In genomic region chr1:42321731-42322130, GRCh38 we compare ENCODE assay signal across 26 cellular contexts. TPM values are rescaled to one million over a fixed set of nuclear protein-coding genes. Genes with fewer than 3 reads are reported as not detected.
DNase-seq lines count a peak whose midpoint lies in the region; ATAC-seq and TF ChIP-seq lines count a peak whose summit lies in the region.
"Had no signal": no experiment of that assay in that cellular context is flagged by ENCODE, and none has a peak within 500 bp of the region (broad histone marks: within the 10 kb centered on the region; RNA-seq: fewer than 3 reads in every experiment).

No MANE protein-coding gene starts in this region.

- no peaks in the 10 kb centered on the region for H3K27me3 ChIP-seq in left ventricle myocardium inferior (ENCODE audit: low read depth)
- no peaks in the 10 kb centered on the region for H3K27me3 ChIP-seq in skeletal muscle tissue (ENCODE audit: control insufficient read depth in 3 of 3, insufficient read depth in 3 of 3, low read length in 3 of 3)
- H3K27me3 ChIP-seq: esophagus muscularis mucosa, foreskin keratinocyte, hepatocyte had no signal

- no peak for DNase-seq in activated CD4-positive, alpha-beta memory T cell treated with anti-CD3 and anti-CD28 coated beads for 36 hours
- no peak for DNase-seq in activated CD4-positive, alpha-beta memory T cell treated with anti-CD3 and anti-CD28 coated beads, Interleukin-2, amount 10 ng/mL, durations not matched to agents 7 days and 5 days
- DNase-seq in left ventricle myocardium inferior (no peak), left cardiac atrium (no peak), immature natural killer cell (no peak)
- DNase-seq: activated CD4-positive, alpha-beta T cell treated with anti-CD3 and anti-CD28 coated beads for 48 hours; activated CD8-positive, alpha-beta memory T cell treated with anti-CD3 and anti-CD28 coated beads, Interleukin-2, amount 50 U/mL, for 4 hours; activated gamma-delta T cell treated with Interleukin-2 at 50 U/mL for 16 hours; foreskin keratinocyte; mesenchymal stem cell; NCI-H1092; NCI-H187; NCI-H524; nucleus accumbens; small intestine had no signal

- TF ChIP-seq CTCF in left ventricle myocardium inferior (IDR thresholded peaks at IDR 0.05; ENCODE audit: borderline replicate concordance): no peak

- H3K27ac Mint-ChIP-seq in activated CD4-positive, alpha-beta memory T cell treated with anti-CD3 and anti-CD28 coated beads for 36 hours: peak overlapping the region; percentile 64
- no peak overlapping the region for H3K27ac Mint-ChIP-seq in activated CD4-positive, alpha-beta memory T cell treated with anti-CD3 and anti-CD28 coated beads, Interleukin-2, amount 10 ng/mL, durations not matched to agents 7 days and 5 days
- peak overlapping the region in 5 of 6 donors; percentile 5 to 92 (median 85) for H3K27ac Mint-ChIP-seq in immature natural killer cell
- H3K27ac Mint-ChIP-seq: dendritic cell treated with granulocyte-macrophage colony-stimulating factor and Interleukin-4, amounts not matched to agents 40 ng/mL and 50 ng/mL, for 4 days; GM23338; T-helper 2 cell treated with Interferon-gamma antibody and Interleukin-4, amounts not matched to agents 5 μg/mL and 100 μg/mL, for 36 hours; type B pancreatic cell had no signal

- H3K4me3 ChIP-seq in left ventricle myocardium inferior (no peak overlapping the region), skeletal muscle tissue (ENCODE audit: low read length in 3 of 3) (no peak overlapping the region)
- H3K4me3 ChIP-seq: esophagus muscularis mucosa, GM23338, hepatocyte, SK-N-MC had no signal

- intact Hi-C loops in activated CD4-positive, alpha-beta memory T cell treated with anti-CD3 and anti-CD28 coated beads for 36 hours (cut with micrococcal nuclease): loop anchor here (5.0 kb wide), 1 partner anchor 39 kb away; no protein-coding TSS in a partner anchor
- intact Hi-C loops in left ventricle myocardium inferior (cut with micrococcal nuclease): no loop called here
- intact Hi-C loops in left cardiac atrium (cut with DNase I): no loop called here

- no peaks in the 10 kb centered on the region for H3K9me3 ChIP-seq in left ventricle myocardium inferior (replicated peaks)
- H3K9me3 ChIP-seq in skeletal muscle tissue (ENCODE audit: control insufficient read depth in 3 of 3, low read length in 3 of 3): no peaks in the 10 kb centered on the region
- H3K9me3 ChIP-seq: esophagus muscularis mucosa had no signal

- H3K36me3 ChIP-seq in left ventricle myocardium inferior (no peaks in the 10 kb centered on the region), skeletal muscle tissue (ENCODE audit: control insufficient read depth in 3 of 3, insufficient read depth in 3 of 3, low read length in 3 of 3) (no peaks in the 10 kb centered on the region)
- H3K36me3 ChIP-seq: esophagus muscularis mucosa had no signal

- no peak overlapping the region for H3K9ac ChIP-seq in skeletal muscle tissue (ENCODE audit: low read depth in 1 of 3, low read length in 3 of 3)

- H3K27ac ChIP-seq in left ventricle myocardium inferior (replicated peaks): peak overlapping the region; percentile 80
- H3K27ac ChIP-seq in skeletal muscle tissue (ENCODE audit: low read depth, low read length): peak overlapping the region; percentile 80
- H3K27ac ChIP-seq: foreskin keratinocyte, SK-N-MC had no signal

- peaks cover 4% of the 10 kb centered on the region for H3K36me3 Mint-ChIP-seq in activated CD4-positive, alpha-beta memory T cell treated with anti-CD3 and anti-CD28 coated beads for 36 hours
- H3K36me3 Mint-ChIP-seq in activated CD4-positive, alpha-beta memory T cell treated with anti-CD3 and anti-CD28 coated beads, Interleukin-2, amount 10 ng/mL, durations not matched to agents 7 days and 5 days (ENCODE audit: low read depth): peaks cover 14% of the 10 kb centered on the region
- peaks cover 0 to 3% (median 0%) of the 10 kb centered on the region in 3 donors for H3K36me3 Mint-ChIP-seq in immature natural killer cell

- H3K9me3 Mint-ChIP-seq in activated CD4-positive, alpha-beta memory T cell treated with anti-CD3 and anti-CD28 coated beads for 36 hours: no peaks in the 10 kb centered on the region
- no peaks in the 10 kb centered on the region for H3K9me3 Mint-ChIP-seq in activated CD4-positive, alpha-beta memory T cell treated with anti-CD3 and anti-CD28 coated beads, Interleukin-2, amount 10 ng/mL, durations not matched to agents 7 days and 5 days
- no peaks in the 10 kb centered on the region for H3K9me3 Mint-ChIP-seq in immature natural killer cell
- H3K9me3 Mint-ChIP-seq: dendritic cell treated with granulocyte-macrophage colony-stimulating factor and Interleukin-4, amounts not matched to agents 40 ng/mL and 50 ng/mL, for 4 days; GM23338; IgD-negative memory B cell; T-helper 2 cell treated with Interferon-gamma antibody and Interleukin-4, amounts not matched to agents 5 μg/mL and 100 μg/mL, for 36 hours; type B pancreatic cell had no signal

- H3K4me1 Mint-ChIP-seq in activated CD4-positive, alpha-beta memory T cell treated with anti-CD3 and anti-CD28 coated beads for 36 hours (ENCODE audit: low read depth): peaks cover 83% of the 10 kb centered on the region
- peaks cover 64% of the 10 kb centered on the region for H3K4me1 Mint-ChIP-seq in activated CD4-positive, alpha-beta memory T cell treated with anti-CD3 and anti-CD28 coated beads, Interleukin-2, amount 10 ng/mL, durations not matched to agents 7 days and 5 days
- H3K4me1 Mint-ChIP-seq in immature natural killer cell: peaks cover 71 to 92% of the 10 kb centered on the region in 2 donors

- ATAC-seq in left cardiac atrium (no peak), GM21390 (IDR thresholded peaks at IDR 0.05; ENCODE audit: unreplicated experiment) (no peak), HG02571 (IDR thresholded peaks at IDR 0.05; ENCODE audit: unreplicated experiment) (no peak)
- ATAC-seq: foreskin keratinocyte, GM23338 had no signal

- CTCF ChIA-PET in activated CD4-positive, alpha-beta memory T cell treated with anti-CD3 and anti-CD28 coated beads for 36 hours (lab: Charles Lee): no interaction called here
- CTCF ChIA-PET in activated CD4-positive, alpha-beta memory T cell treated with anti-CD3 and anti-CD28 coated beads, Interleukin-2, amount 10 ng/mL, durations not matched to agents 7 days and 5 days (lab: Charles Lee): no interaction called here

- no peak overlapping the region for H3K4me3 Mint-ChIP-seq in activated CD4-positive, alpha-beta memory T cell treated with anti-CD3 and anti-CD28 coated beads for 36 hours
- no peak overlapping the region for H3K4me3 Mint-ChIP-seq in activated CD4-positive, alpha-beta memory T cell treated with anti-CD3 and anti-CD28 coated beads, Interleukin-2, amount 10 ng/mL, durations not matched to agents 7 days and 5 days
- no peak overlapping the region for H3K4me3 Mint-ChIP-seq in immature natural killer cell
- H3K4me3 Mint-ChIP-seq: dendritic cell treated with granulocyte-macrophage colony-stimulating factor and Interleukin-4, amounts not matched to agents 40 ng/mL and 50 ng/mL, for 4 days; GM23338; T-helper 2 cell treated with Interferon-gamma antibody and Interleukin-4, amounts not matched to agents 5 μg/mL and 100 μg/mL, for 36 hours; type B pancreatic cell had no signal

- H3K27me3 Mint-ChIP-seq in activated CD4-positive, alpha-beta memory T cell treated with anti-CD3 and anti-CD28 coated beads for 36 hours: no peaks in the 10 kb centered on the region
- no peaks in the 10 kb centered on the region for H3K27me3 Mint-ChIP-seq in activated CD4-positive, alpha-beta memory T cell treated with anti-CD3 and anti-CD28 coated beads, Interleukin-2, amount 10 ng/mL, durations not matched to agents 7 days and 5 days
- peaks cover 0 to 6% (median 0%) of the 10 kb centered on the region in 3 donors for H3K27me3 Mint-ChIP-seq in immature natural killer cell (ENCODE audit: low read depth in 3 of 3)
- H3K27me3 Mint-ChIP-seq: dendritic cell treated with granulocyte-macrophage colony-stimulating factor and Interleukin-4, amounts not matched to agents 40 ng/mL and 50 ng/mL, for 4 days; IgD-negative memory B cell; type B pancreatic cell had no signal

- POLR2A ChIA-PET in activated CD4-positive, alpha-beta memory T cell treated with anti-CD3 and anti-CD28 coated beads for 36 hours (lab: Charles Lee): no interaction called here
- POLR2A ChIA-PET in activated CD4-positive, alpha-beta memory T cell treated with anti-CD3 and anti-CD28 coated beads, Interleukin-2, amount 10 ng/mL, durations not matched to agents 7 days and 5 days (lab: Charles Lee): no interaction called here

- H3K4me1 ChIP-seq in left ventricle myocardium inferior (peaks cover 95% of the 10 kb centered on the region), skeletal muscle tissue (ENCODE audit: control insufficient read depth in 3 of 3, insufficient read depth in 3 of 3, low read length in 3 of 3) (peaks cover 30 to 48% (median 40%) of the 10 kb centered on the region in 3 donors)

RNA-seq across cellular contexts. Expression of gene FOXJ3, which starts 13.3 kb away (rescaled TPM):
- total RNA-seq in activated CD4-positive, alpha-beta memory T cell treated with anti-CD3 and anti-CD28 coated beads for 36 hours: 10 to 100 TPM; 37.3 to 40.8 TPM
- total RNA-seq in activated CD4-positive, alpha-beta memory T cell treated with anti-CD3 and anti-CD28 coated beads, Interleukin-2, amount 10 ng/mL, durations not matched to agents 7 days and 5 days: 10 to 100 TPM; 44.9 to 47.1 TPM
- 40.7 TPM for total RNA-seq in left ventricle myocardium inferior
- total RNA-seq in left cardiac atrium: 10 to 100 TPM; 34.3 to 43.0 TPM
- 10 to 100 TPM; 16.3 to 32.3 (median 24.5) TPM for polyA plus RNA-seq in immature natural killer cell
- total RNA-seq in skeletal muscle tissue: 65.2 TPM

RNA-seq across cellular contexts. Expression of gene RIMKLA, which starts 58.9 kb away (rescaled TPM):
- 1 to 10 TPM; 3.0 to 3.2 TPM for total RNA-seq in activated CD4-positive, alpha-beta memory T cell treated with anti-CD3 and anti-CD28 coated beads for 36 hours
- 1 to 10 TPM; 2.9 to 3.1 TPM for total RNA-seq in activated CD4-positive, alpha-beta memory T cell treated with anti-CD3 and anti-CD28 coated beads, Interleukin-2, amount 10 ng/mL, durations not matched to agents 7 days and 5 days
- total RNA-seq in left ventricle myocardium inferior (10.2 TPM), left cardiac atrium (1 to 10 TPM; 6.3 to 7.9 TPM), skeletal muscle tissue (0.52 TPM)
- polyA plus RNA-seq in immature natural killer cell: 1 to 10 TPM in 1 of 3 donors, under 1 TPM in 2; 0.34 to 1.1 (median 0.58) TPM
- total RNA-seq: foreskin keratinocyte had no signal
- polyA plus RNA-seq: foreskin keratinocyte, IgD-negative memory B cell had no signal
